Comparison of ENCODE assay signal across 34 cellular contexts in the genomic region with DNA sequence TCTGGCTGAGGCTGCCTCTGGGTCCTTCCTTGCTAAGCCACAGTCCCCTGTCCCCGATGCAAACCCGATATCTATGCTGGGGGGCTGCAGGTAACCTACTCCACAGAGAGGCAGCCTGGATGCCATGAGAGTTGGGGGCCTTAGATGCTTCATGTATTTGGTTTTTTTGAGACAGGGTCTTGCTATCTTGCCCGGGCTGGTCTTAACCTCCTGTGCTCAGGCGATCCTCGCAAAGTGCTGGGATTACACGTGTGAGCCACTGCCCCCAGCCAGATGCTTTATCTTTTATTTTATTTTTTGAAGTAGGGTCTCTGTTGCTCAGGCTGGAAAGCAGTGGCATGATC. TPM values are rescaled to one million over a fixed set of nuclear protein-coding genes. Genes with fewer than 3 reads are reported as not detected.
DNase-seq lines count a peak whose midpoint lies in the region; ATAC-seq and TF ChIP-seq lines count a peak whose summit lies in the region.
"Had no signal": no experiment of that assay in that cellular context is flagged by ENCODE, and none has a peak within 500 bp of the region (broad histone marks: within the 10 kb centered on the region; RNA-seq: fewer than 3 reads in every experiment).

No MANE protein-coding gene starts in this region.

- H3K4me3 ChIP-seq in H7 (ENCODE audit: insufficient read depth, low read depth, low read length): peak overlapping the region; percentile 65; the same call in 1 of the 2 replicates
- peak overlapping the region; percentile 55; the same call in 1 of the 2 replicates for H3K4me3 ChIP-seq in iPS DF 6.9 (ENCODE audit: low read length)
- no peak overlapping the region for H3K4me3 ChIP-seq in CD8-positive, alpha-beta memory T cell (ENCODE audit: low read length)
- H3K4me3 ChIP-seq: breast epithelium, heart left ventricle, left lung, Peyer's patch, right atrium auricular region, smooth muscle cell, vagina had no signal

- CTCF ChIA-PET in CD8-positive, alpha-beta memory T cell (lab: Charles Lee): no interaction called here

- POLR2A ChIA-PET in CD8-positive, alpha-beta memory T cell (lab: Charles Lee): no interaction called here

- H3K9me3 ChIP-seq in iPS DF 6.9 (ENCODE audit: control insufficient read depth, insufficient read depth, low read length): no peaks in the 10 kb centered on the region
- no peaks in the 10 kb centered on the region for H3K9me3 ChIP-seq in CD8-positive, alpha-beta memory T cell (ENCODE audit: low read length)
- H3K9me3 ChIP-seq: breast epithelium, heart left ventricle, left lung, Peyer's patch, right atrium auricular region, vagina had no signal

- no peak for TF ChIP-seq CTCF in neural crest cell (conservative IDR thresholded peaks at IDR 0.05)

- H3K27me3 ChIP-seq in H7 (ENCODE audit: control insufficient read depth, insufficient read depth, low read length) (peaks cover 9% of the 10 kb centered on the region), iPS DF 6.9 (ENCODE audit: control insufficient read depth, insufficient read depth, low read length) (no peaks in the 10 kb centered on the region)
- peaks cover 24% of the 10 kb centered on the region for H3K27me3 ChIP-seq in CD8-positive, alpha-beta memory T cell (ENCODE audit: insufficient read depth, low read length, poor library complexity, severe bottlenecking)

- peaks cover 29% of the 10 kb centered on the region for H3K27me3 Mint-ChIP-seq in neural crest cell (ENCODE audit: low read depth)
- H3K27me3 Mint-ChIP-seq in CD8-positive, alpha-beta memory T cell: peaks cover 34 to 41% of the 10 kb centered on the region in 2 donors

- H3K36me3 ChIP-seq in H7 (replicated peaks; ENCODE audit: control insufficient read depth, insufficient read depth, low read length) (peaks cover 2% of the 10 kb centered on the region; the same call in 1 of the 2 replicates), iPS DF 6.9 (ENCODE audit: control insufficient read depth, insufficient read depth, low read length) (peaks cover 4% of the 10 kb centered on the region)
- H3K36me3 ChIP-seq in CD8-positive, alpha-beta memory T cell (ENCODE audit: insufficient read depth, low read length): no peaks in the 10 kb centered on the region
- H3K36me3 ChIP-seq: breast epithelium, heart left ventricle, left lung, Peyer's patch, right atrium auricular region, vagina had no signal

- H3K9me3 Mint-ChIP-seq in neural crest cell: no peaks in the 10 kb centered on the region
- peaks cover 0 to 1% (median 0%) of the 10 kb centered on the region in 5 donors for H3K9me3 Mint-ChIP-seq in CD8-positive, alpha-beta memory T cell
- H3K9me3 Mint-ChIP-seq: activated CD4-positive, alpha-beta memory T cell treated with anti-CD3 and anti-CD28 coated beads for 36 hours; activated T-helper 1 cell treated with anti-CD3 and anti-CD28 coated beads, Interleukin-12 subunit alpha, Interleukin-12 subunit beta, Interleukin-2, Interleukin-4 antibody, amounts not matched to agents 30 ng/mL and 10 ng/mL and 1 ng/mL, durations not matched to agents 14 hours and 24 hours and 36 hours; CD4-positive, alpha-beta T cell; stimulated activated naive CD8-positive, alpha-beta T cell treated with anti-CD3 and anti-CD28 coated beads, Interleukin-15, amount 100 ng/mL, for 72 hours had no signal

- H3K4me1 ChIP-seq in iPS DF 6.9 (ENCODE audit: control insufficient read depth, insufficient read depth, low read length): no peaks in the 10 kb centered on the region
- peaks cover 6% of the 10 kb centered on the region for H3K4me1 ChIP-seq in CD8-positive, alpha-beta memory T cell (ENCODE audit: insufficient read depth, low read length)
- H3K4me1 ChIP-seq: breast epithelium, heart left ventricle, left lung, parathyroid adenoma, vagina had no signal

- DNase-seq in H7: no peak
- DNase-seq in UCSD-AML1 (lab: John Stamatoyannopoulos, UW; ENCODE audit: unreplicated experiment): peak; percentile 37
- DNase-seq in iPS DF 6.9 (ENCODE audit: low read depth, low spot score): no peak
- DNase-seq in neural crest cell (ENCODE audit: low read depth, low spot score): no peak
- DNase-seq in NK-92 treated with Interleukin-12 subunit alpha and Interleukin-12 subunit beta, amount 100 ng/mL, for 24 hours (lab: John Stamatoyannopoulos, UW): no peak
- no peak for DNase-seq in midbrain (lab: John Stamatoyannopoulos, UW)
- DNase-seq in CD8-positive, alpha-beta memory T cell: no peak
- DNase-seq: activated CD4-positive, alpha-beta memory T cell treated with anti-CD3 and anti-CD28 coated beads for 36 hours; activated CD4-positive, CD25-positive, alpha-beta regulatory T cell; activated CD8-positive, alpha-beta memory T cell treated with anti-CD3 and anti-CD28 coated beads, Interleukin-2, amount 50 U/mL, for 4 hours; activated naive CD4-positive, alpha-beta T cell treated with anti-CD3 and anti-CD28 coated beads, Interleukin-2, amount 50 U/mL, for 16 hours; CD4-positive, alpha-beta T cell; effector CD8-positive, alpha-beta T cell; foreskin fibroblast; heart left ventricle; left lung; naive thymus-derived CD8-positive, alpha-beta T cell; NCI-H1694 treated with DMSO at 0.1 percent for 48 hours; NCI-H524 treated with DMSO at 0.1 percent for 48 hours; Peyer's patch; SIG-M5; stimulated activated CD4-positive, alpha-beta T cell treated with anti-CD3 and anti-CD28 coated beads, Interleukin-1b, Interleukin-23, amount 100 ng/mL, for 48 hours; stimulated activated CD8-positive, alpha-beta memory T cell treated with anti-CD3 and anti-CD28 coated beads, Interleukin-4, amount 100 ng/mL, for 48 hours; stimulated activated naive CD8-positive, alpha-beta T cell treated with anti-CD3 and anti-CD28 coated beads, Interleukin-15, amount 100 ng/mL, for 72 hours had no signal

- peaks cover 22% of the 10 kb centered on the region for H3K4me1 Mint-ChIP-seq in neural crest cell
- peaks cover 8 to 15% (median 8%) of the 10 kb centered on the region in 3 donors for H3K4me1 Mint-ChIP-seq in CD8-positive, alpha-beta memory T cell

- no CpG with 5 or more reads among the region's 6 CpGs for WGBS in iPS DF 6.9 (ENCODE audit: insufficient coverage, insufficient read length)

- H3K27ac Mint-ChIP-seq in neural crest cell (ENCODE audit: unreplicated experiment): no peak overlapping the region
- no peak overlapping the region for H3K27ac Mint-ChIP-seq in CD8-positive, alpha-beta memory T cell
- H3K27ac Mint-ChIP-seq: activated CD4-positive, alpha-beta memory T cell treated with anti-CD3 and anti-CD28 coated beads for 36 hours; activated T-helper 1 cell treated with anti-CD3 and anti-CD28 coated beads, Interleukin-12 subunit alpha, Interleukin-12 subunit beta, Interleukin-2, Interleukin-4 antibody, amounts not matched to agents 30 ng/mL and 10 ng/mL and 1 ng/mL, durations not matched to agents 14 hours and 24 hours and 36 hours; CD4-positive, alpha-beta T cell; naive thymus-derived CD8-positive, alpha-beta T cell; stimulated activated naive CD8-positive, alpha-beta T cell treated with anti-CD3 and anti-CD28 coated beads, Interleukin-15, amount 100 ng/mL, for 72 hours had no signal

- H3K27ac ChIP-seq in iPS DF 6.9 (ENCODE audit: low read length): no peak overlapping the region
- no peak overlapping the region for H3K27ac ChIP-seq in CD8-positive, alpha-beta memory T cell (ENCODE audit: low read depth, low read length)
- H3K27ac ChIP-seq: breast epithelium, heart left ventricle, left lung, parathyroid adenoma, Peyer's patch, right atrium auricular region, vagina had no signal

- no peaks in the 10 kb centered on the region for H3K36me3 Mint-ChIP-seq in neural crest cell (ENCODE audit: low read depth)
- no peaks in the 10 kb centered on the region for H3K36me3 Mint-ChIP-seq in CD8-positive, alpha-beta memory T cell
- H3K36me3 Mint-ChIP-seq: activated CD4-positive, alpha-beta memory T cell treated with anti-CD3 and anti-CD28 coated beads for 36 hours had no signal

- no peak for ATAC-seq in GM21723 (IDR thresholded peaks at IDR 0.05; ENCODE audit: unreplicated experiment)
- ATAC-seq: esophagus mucosa; heart left ventricle; HepG2; left lung; naive thymus-derived CD8-positive, alpha-beta T cell; stimulated activated naive CD8-positive, alpha-beta T cell treated with anti-CD3 and anti-CD28 coated beads, Interleukin-15, amount 100 ng/mL, for 72 hours had no signal

- peak overlapping the region; percentile 85 for H3K4me3 Mint-ChIP-seq in neural crest cell
- peak overlapping the region in 3 of 7 donors; percentile 11 to 36 (median 12) for H3K4me3 Mint-ChIP-seq in CD8-positive, alpha-beta memory T cell
- H3K4me3 Mint-ChIP-seq: activated CD4-positive, alpha-beta memory T cell treated with anti-CD3 and anti-CD28 coated beads for 36 hours; activated T-helper 1 cell treated with anti-CD3 and anti-CD28 coated beads, Interleukin-12 subunit alpha, Interleukin-12 subunit beta, Interleukin-2, Interleukin-4 antibody, amounts not matched to agents 30 ng/mL and 10 ng/mL and 1 ng/mL, durations not matched to agents 14 hours and 24 hours and 36 hours; CD4-positive, alpha-beta T cell had no signal

RNA-seq across cellular contexts. Expression of gene ATCAY, which starts 1.5 kb away (rescaled TPM):
- total RNA-seq in H7 (2014; rRNA removed; shearing (Covaris generic)): 10.2 and 17.9 TPM in 2 replicates
- 14.2 and 16.1 TPM in 2 replicates for total RNA-seq in neural crest cell
- total RNA-seq in CD8-positive, alpha-beta memory T cell: not detected
- not detected for polyA plus RNA-seq in CD8-positive, alpha-beta memory T cell
- total RNA-seq: activated CD4-positive, alpha-beta memory T cell treated with anti-CD3 and anti-CD28 coated beads for 36 hours; activated T-helper 1 cell treated with anti-CD3 and anti-CD28 coated beads, Interleukin-12 subunit alpha, Interleukin-12 subunit beta, Interleukin-2, Interleukin-4 antibody, amounts not matched to agents 30 ng/mL and 10 ng/mL and 1 ng/mL, durations not matched to agents 14 hours and 24 hours and 36 hours; CD4-positive, alpha-beta T cell; esophagus mucosa; heart left ventricle; HepG2; left lung; mesenteric fat pad; naive thymus-derived CD8-positive, alpha-beta T cell; right atrium auricular region had no signal
- polyA plus RNA-seq: heart left ventricle, HepG2 had no signal

RNA-seq across cellular contexts. Expression of gene ZFR2, which starts 13.2 kb away (rescaled TPM):
- 21.5 and 36.1 TPM in 2 replicates for total RNA-seq in H7 (2014; rRNA removed; shearing (Covaris generic))
- total RNA-seq in neural crest cell: 4.2 and 5.0 TPM in 2 replicates
- under 1 TPM; 0.57 to 0.71 TPM for total RNA-seq in CD8-positive, alpha-beta memory T cell
- polyA plus RNA-seq in CD8-positive, alpha-beta memory T cell: 4.8 TPM
- total RNA-seq: esophagus mucosa, mesenteric fat pad, Peyer's patch, right atrium auricular region, vagina had no signal

RNA-seq across cellular contexts. Expression of gene NMRK2, which starts 50.9 kb away (rescaled TPM):
- 59.4 and 60.1 TPM in 2 replicates for total RNA-seq in H7 (2014; rRNA removed; shearing (Covaris generic))
- total RNA-seq in neural crest cell: not detected in 2 replicates
- not detected for total RNA-seq in CD8-positive, alpha-beta memory T cell
- polyA plus RNA-seq in CD8-positive, alpha-beta memory T cell: not detected
- total RNA-seq: activated CD4-positive, alpha-beta memory T cell treated with anti-CD3 and anti-CD28 coated beads for 36 hours; activated T-helper 1 cell treated with anti-CD3 and anti-CD28 coated beads, Interleukin-12 subunit alpha, Interleukin-12 subunit beta, Interleukin-2, Interleukin-4 antibody, amounts not matched to agents 30 ng/mL and 10 ng/mL and 1 ng/mL, durations not matched to agents 14 hours and 24 hours and 36 hours; CD4-positive, alpha-beta T cell; esophagus mucosa; HepG2; mesenteric fat pad; naive thymus-derived CD8-positive, alpha-beta T cell; Peyer's patch; smooth muscle cell; vagina had no signal
- polyA plus RNA-seq: HepG2; naive thymus-derived CD8-positive, alpha-beta T cell; smooth muscle cell had no signal

Comparison
In these comparisons a context has a peak if more than half of its experiments do, and no peak if none do; other contexts are left out.
1. RNA of gene ATCAY, which starts 1.5 kb away (total RNA-seq): 14.2 to 16.1 TPM in neural crest cell and 10.2 to 17.9 TPM in H7; not detected in CD8-positive, alpha-beta memory T cell; every median in the first group is over 10 times any median in the second.
2. RNA of gene NMRK2, which starts 50.9 kb away (total RNA-seq): 59.4 to 60.1 TPM in H7; not detected in neural crest cell and not detected in CD8-positive, alpha-beta memory T cell; every median in the first group is over 10 times any median in the second.